1 cellular context compared by ENCODE assay signal in the genomic region with DNA sequence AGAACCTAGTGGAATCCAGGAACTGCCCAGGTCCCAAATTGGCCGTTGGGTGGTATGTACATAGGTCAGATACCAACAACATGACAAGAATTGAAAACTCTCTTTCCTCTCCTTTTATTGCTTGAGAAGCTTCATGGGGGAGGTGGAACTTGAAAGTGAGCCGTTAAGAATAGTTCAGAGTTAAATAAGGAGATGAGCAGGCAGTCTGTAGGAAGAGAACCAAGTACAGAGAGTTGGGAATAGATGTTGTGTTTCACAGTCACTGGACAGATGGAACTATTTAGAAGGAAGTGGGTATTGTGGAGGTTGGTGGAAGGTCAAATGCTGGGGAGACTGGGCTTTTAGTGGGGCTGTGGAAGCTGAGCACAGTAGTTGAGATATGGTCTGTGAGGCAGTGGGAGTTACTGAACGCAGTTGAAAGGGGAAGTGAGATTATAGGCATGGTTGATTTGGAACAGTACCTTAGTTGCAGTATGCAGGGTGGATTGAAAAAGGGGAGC.
TF ChIP-seq lines count a peak whose summit lies in the region.

No MANE protein-coding gene starts in this region.

TF ChIP-seq in HepG2, 621 proteins besides CTCF, POLR2A, EP300 and RAD21 (continued from another document):
- TF ChIP-seq ADNP (CRISPR knock-in tag; IDR thresholded peaks at IDR 0.05) = no peak
